ENCODE assay signal across 1 cellular context in the genomic region with DNA sequence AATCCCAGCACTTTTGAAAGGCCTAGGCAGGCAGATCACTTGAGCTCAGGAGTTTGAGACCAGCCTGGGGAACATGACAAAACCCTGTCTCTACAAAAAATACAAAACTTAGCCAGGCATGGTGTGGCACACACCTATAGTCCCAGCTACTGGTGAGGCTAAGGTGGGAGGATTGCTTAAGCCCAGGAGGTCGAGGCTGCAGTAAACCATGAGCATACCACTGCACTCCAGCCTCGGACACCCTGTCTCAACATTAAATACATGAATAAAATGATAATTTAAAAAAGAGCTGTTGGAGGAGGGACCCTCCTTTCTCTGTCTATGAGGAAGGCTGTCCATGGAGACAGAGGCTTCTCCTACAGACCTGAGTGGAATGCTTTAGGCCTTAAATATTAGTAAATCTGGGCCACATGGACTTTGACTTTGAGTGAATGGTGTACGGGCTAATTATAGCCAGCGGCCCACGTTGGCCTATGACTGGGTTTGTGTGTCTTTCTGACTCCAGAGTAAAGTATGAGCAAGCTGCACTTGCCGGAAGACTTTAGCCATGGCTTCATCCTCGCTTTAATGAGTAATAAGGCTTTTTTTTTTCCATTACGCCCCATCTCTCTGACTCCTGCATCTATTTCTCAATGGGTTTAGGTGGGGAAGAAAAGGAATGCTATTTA.
A peak's percentile ranks its signal among the peaks of the same experiment; 100 is the strongest.
TF ChIP-seq lines count a peak whose summit lies in the region.

No MANE protein-coding gene starts in this region.

TF ChIP-seq in IMR-90, 13 proteins besides CTCF, POLR2A, EP300 and RAD21 (continued from another document):
- TF ChIP-seq, protein P1, sequence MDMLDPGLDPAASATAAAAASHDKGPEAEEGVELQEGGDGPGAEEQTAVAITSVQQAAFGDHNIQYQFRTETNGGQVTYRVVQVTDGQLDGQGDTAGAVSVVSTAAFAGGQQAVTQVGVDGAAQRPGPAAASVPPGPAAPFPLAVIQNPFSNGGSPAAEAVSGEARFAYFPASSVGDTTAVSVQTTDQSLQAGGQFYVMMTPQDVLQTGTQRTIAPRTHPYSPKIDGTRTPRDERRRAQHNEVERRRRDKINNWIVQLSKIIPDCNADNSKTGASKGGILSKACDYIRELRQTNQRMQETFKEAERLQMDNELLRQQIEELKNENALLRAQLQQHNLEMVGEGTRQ (IDR thresholded peaks at IDR 0.05; ENCODE audit: low read depth, low read length) = peak; percentile 30; the same call in 1 of the 2 replicates
